In genomic region chr14:101086926-101087325, GRCh38 we compare ENCODE assay signal across 26 cellular contexts.
"Had no signal": no experiment of that assay in that cellular context is flagged by ENCODE, and none has a peak within 500 bp of the region (broad histone marks: within the 10 kb centered on the region; RNA-seq: fewer than 3 reads in every experiment).

No MANE protein-coding gene starts in this region.

- H3K4me1 ChIP-seq: esophagus muscularis mucosa, foreskin keratinocyte, gastroesophageal sphincter, heart left ventricle, pancreas, right atrium auricular region, sigmoid colon, testis, tibial artery had no signal

- H3K9me3 ChIP-seq: neutrophil, pancreas, right atrium auricular region, testis, tibial artery had no signal

- H3K27ac Mint-ChIP-seq: naive thymus-derived CD4-positive, alpha-beta T cell; progenitor cell of endocrine pancreas; stimulated activated memory B cell treated with anti-CD40 and anti-IgM and Interleukin-4, amounts not matched to agents 10 μg/mL and 1 μg/mL and 100 μg/mL, for 72 hours; type B pancreatic cell had no signal

- H3K4me1 Mint-ChIP-seq: naive thymus-derived CD4-positive, alpha-beta T cell; stimulated activated memory B cell treated with anti-CD40 and anti-IgM and Interleukin-4, amounts not matched to agents 10 μg/mL and 1 μg/mL and 100 μg/mL, for 72 hours had no signal

- H3K27me3 ChIP-seq: hepatocyte, pancreas, right atrium auricular region, sigmoid colon, testis, tibial artery had no signal

- H3K4me3 ChIP-seq: coronary artery, esophagus muscularis mucosa, gastroesophageal sphincter, heart left ventricle, hepatocyte, pancreas, right atrium auricular region, sigmoid colon, testis, tibial artery had no signal

- H2AFZ ChIP-seq: hepatocyte had no signal

- H3K79me2 ChIP-seq: hepatocyte had no signal

- H3K4me3 Mint-ChIP-seq: naive thymus-derived CD4-positive, alpha-beta T cell; stimulated activated memory B cell treated with anti-CD40 and anti-IgM and Interleukin-4, amounts not matched to agents 10 μg/mL and 1 μg/mL and 100 μg/mL, for 72 hours; type B pancreatic cell had no signal

- H3K36me3 ChIP-seq: esophagus muscularis mucosa, gastroesophageal sphincter, heart left ventricle, neutrophil, pancreas, right atrium auricular region, sigmoid colon, tibial artery had no signal

- H3K9me3 Mint-ChIP-seq: type B pancreatic cell had no signal

- H3K4me2 ChIP-seq: hepatocyte had no signal

- DNase-seq: dermis blood vessel endothelial cell; effector memory CD4-positive, alpha-beta T cell; foreskin keratinocyte; kidney glomerular epithelial cell; mesendoderm; midbrain; sigmoid colon; stimulated activated CD4-positive, alpha-beta T cell treated with anti-CD3 and anti-CD28 coated beads, Interleukin-4, amount 100 ng/mL, for 24 hours; stimulated activated naive CD8-positive, alpha-beta T cell treated with anti-CD3 and anti-CD28 coated beads, Interleukin-15, Interleukin-2, amounts not matched to agents 100 U/mL and 50 U/mL, for 24 hours; substantia nigra had no signal

- H3K27ac ChIP-seq: coronary artery, esophagus muscularis mucosa, foreskin keratinocyte, gastroesophageal sphincter, heart left ventricle, hepatocyte, neutrophil, pancreas, right atrium auricular region, sigmoid colon, testis, tibial artery had no signal

- H3K36me3 Mint-ChIP-seq: naive thymus-derived CD4-positive, alpha-beta T cell; stimulated activated memory B cell treated with anti-CD40 and anti-IgM and Interleukin-4, amounts not matched to agents 10 μg/mL and 1 μg/mL and 100 μg/mL, for 72 hours; type B pancreatic cell had no signal

- ATAC-seq: foreskin keratinocyte; gastroesophageal sphincter; heart left ventricle; naive thymus-derived CD4-positive, alpha-beta T cell; pancreas; stimulated activated memory B cell treated with anti-CD40 and anti-IgM and Interleukin-4, amounts not matched to agents 10 μg/mL and 1 μg/mL and 100 μg/mL, for 72 hours; stimulated activated naive CD8-positive, alpha-beta T cell treated with anti-CD3 and anti-CD28 coated beads, Interleukin-15, Interleukin-2, amounts not matched to agents 100 U/mL and 50 U/mL, for 24 hours had no signal

- FAIRE-seq: endothelial cell of umbilical vein, pancreas, urothelium cell line had no signal
